ENCODE assay signal across 1 cellular context in the genomic region with DNA sequence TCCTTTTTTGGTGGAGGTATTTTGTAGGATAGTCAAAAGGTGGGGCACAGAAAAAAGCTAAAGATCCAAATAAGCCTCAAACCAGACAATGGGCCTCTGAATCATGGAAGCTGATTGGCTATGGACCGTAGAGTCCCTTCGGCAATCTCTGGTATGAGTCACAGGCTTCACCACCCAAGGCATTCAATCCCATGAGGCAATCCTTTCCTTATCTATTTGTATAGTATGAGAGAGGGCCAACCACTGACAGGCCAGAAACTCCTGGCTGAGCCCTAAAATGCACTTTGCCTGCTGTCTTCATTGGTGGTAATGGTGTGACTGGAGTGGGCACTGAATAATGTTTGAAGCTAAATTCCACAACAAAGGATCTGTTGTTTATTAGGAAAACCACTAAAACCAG.
TF ChIP-seq lines count a peak whose summit lies in the region.

No MANE protein-coding gene starts in this region.

TF ChIP-seq in IMR-90, 13 proteins besides CTCF, POLR2A, EP300 and RAD21 (continued from another document):
- TF ChIP-seq, protein P1, sequence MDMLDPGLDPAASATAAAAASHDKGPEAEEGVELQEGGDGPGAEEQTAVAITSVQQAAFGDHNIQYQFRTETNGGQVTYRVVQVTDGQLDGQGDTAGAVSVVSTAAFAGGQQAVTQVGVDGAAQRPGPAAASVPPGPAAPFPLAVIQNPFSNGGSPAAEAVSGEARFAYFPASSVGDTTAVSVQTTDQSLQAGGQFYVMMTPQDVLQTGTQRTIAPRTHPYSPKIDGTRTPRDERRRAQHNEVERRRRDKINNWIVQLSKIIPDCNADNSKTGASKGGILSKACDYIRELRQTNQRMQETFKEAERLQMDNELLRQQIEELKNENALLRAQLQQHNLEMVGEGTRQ (IDR thresholded peaks at IDR 0.05; ENCODE audit: low read depth, low read length), result no peak
- TF ChIP-seq MXI1 (IDR thresholded peaks at IDR 0.05; ENCODE audit: borderline replicate concordance, low read depth, low read length) (no peak), FOS (IDR thresholded peaks at IDR 0.05; ENCODE audit: low read depth, low read length) (no peak), CEBPB (IDR thresholded peaks at IDR 0.05; ENCODE audit: low read depth, low read length) (no peak; the same call in 1 of the 2 replicates), NFE2L2 (IDR thresholded peaks at IDR 0.05; ENCODE audit: low read depth, low read length) (no peak), BHLHE40 (IDR thresholded peaks at IDR 0.05; ENCODE audit: low read depth, low read length) (no peak), RCOR1 (IDR thresholded peaks at IDR 0.05; ENCODE audit: insufficient replicate concordance, low read length) (no peak)
- TF ChIP-seq, protein P2, sequence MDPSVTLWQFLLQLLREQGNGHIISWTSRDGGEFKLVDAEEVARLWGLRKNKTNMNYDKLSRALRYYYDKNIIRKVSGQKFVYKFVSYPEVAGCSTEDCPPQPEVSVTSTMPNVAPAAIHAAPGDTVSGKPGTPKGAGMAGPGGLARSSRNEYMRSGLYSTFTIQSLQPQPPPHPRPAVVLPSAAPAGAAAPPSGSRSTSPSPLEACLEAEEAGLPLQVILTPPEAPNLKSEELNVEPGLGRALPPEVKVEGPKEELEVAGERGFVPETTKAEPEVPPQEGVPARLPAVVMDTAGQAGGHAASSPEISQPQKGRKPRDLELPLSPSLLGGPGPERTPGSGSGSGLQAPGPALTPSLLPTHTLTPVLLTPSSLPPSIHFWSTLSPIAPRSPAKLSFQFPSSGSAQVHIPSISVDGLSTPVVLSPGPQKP (IDR thresholded peaks at IDR 0.05; ENCODE audit: borderline replicate concordance, low read depth, low read length), result no peak
